Comparison of ENCODE assay signal across 31 cellular contexts in genomic region chr6:66561479-66561878, GRCh38.
A peak's percentile ranks its signal among the peaks of the same experiment; 100 is the strongest.
DNase-seq lines count a peak whose midpoint lies in the region; ATAC-seq, FAIRE-seq and TF ChIP-seq lines count a peak whose summit lies in the region.
"Had no signal": no experiment of that assay in that cellular context is flagged by ENCODE, and none has a peak within 500 bp of the region (broad histone marks: within the 10 kb centered on the region; RNA-seq: fewer than 3 reads in every experiment).

No MANE protein-coding gene starts in this region.

- 91 to 92% methylated on average over 6 of the region's 6 CpGs for WGBS in heart right ventricle, 2 donors
- WGBS in HepG2 (ENCODE audit: low lambda C conversion rate): 67% methylated on average over 6 of the region's 6 CpGs
- WGBS in right lobe of liver (ENCODE audit: insufficient coverage, low coverage, low lambda C conversion rate, missing lambda C conversion rate): 81% methylated on average over 6 of the region's 6 CpGs

- H3K9me3 ChIP-seq in heart right ventricle: peaks cover 0 to 34% (median 4%) of the 10 kb centered on the region in 11 donors
- H3K9me3 ChIP-seq in HepG2 (ENCODE audit: low read length): no peaks in the 10 kb centered on the region
- peaks cover 0 to 6% (median 0%) of the 10 kb centered on the region in 4 donors for H3K9me3 ChIP-seq in right lobe of liver
- H3K9me3 ChIP-seq: A549, BE2C, BLaER1, Caco-2 had no signal

- intact Hi-C loops in Right ventricle myocardium inferior (cut with DNase I): no loop called here
- intact Hi-C loops in heart right ventricle (cut with DNase I): no loop called here
- intact Hi-C loops in HepG2 (cut with micrococcal nuclease; ENCODE audit: unreplicated experiment): no loop called here
- intact Hi-C loops in right lobe of liver (cut with DNase I): no loop called here

- H3K27ac ChIP-seq in heart right ventricle: no peak overlapping the region
- no peak overlapping the region for H3K27ac ChIP-seq in HepG2 (ENCODE audit: extremely low read length, insufficient read depth, low read length)
- no peak overlapping the region for H3K27ac ChIP-seq in right lobe of liver
- H3K27ac ChIP-seq: 22Rv1; A549; BLaER1; BLaER1 treated with 17β-estradiol and CSF1 and Interleukin-3, amounts not matched to agents 10 nM and 100 nM; C4-2B had no signal

- no peak for TF ChIP-seq EP300 in HepG2 (IDR thresholded peaks at IDR 0.05; ENCODE audit: low read depth in 2 of 2, low read length in 2 of 2)
- no peak for TF ChIP-seq EP300 in HepG2 (CRISPR knock-in tag; IDR thresholded peaks at IDR 0.05; ENCODE audit: borderline replicate concordance)

- no peaks in the 10 kb centered on the region for H3K79me2 ChIP-seq in HepG2 (ENCODE audit: insufficient read depth, low read length)

- H3K4me3 ChIP-seq in heart right ventricle (no peak overlapping the region), HepG2 (replicated peaks in 1 of 3; ENCODE audit: insufficient read depth in 1 of 3, low read depth in 2 of 3, low read length in 3 of 3) (no peak overlapping the region), right lobe of liver (no peak overlapping the region)
- H3K4me3 ChIP-seq: A549; BLaER1; BLaER1 treated with 17β-estradiol and CSF1 and Interleukin-3, amounts not matched to agents 10 nM and 100 nM had no signal

- DNase-seq in Right ventricle myocardium inferior (ENCODE audit: missing footprints): peak; percentile 55
- DNase-seq in heart right ventricle: no peak
- no peak for DNase-seq in HepG2 (ENCODE audit: low spot score)
- no peak for DNase-seq in right lobe of liver
- DNase-seq: 8988T; ACHN; AML-193; BE2C; C1 segment of cervical spinal cord; Caco-2; Calu3; CD4-positive, alpha-beta memory T cell; CD4-positive, alpha-beta T cell; CD4-positive, CD25-positive, alpha-beta regulatory T cell; CD8-positive, alpha-beta memory T cell; CD8-positive, alpha-beta T cell; COR-L47; DMS 273 treated with DMSO at 0.1 percent for 48 hours; DMS153; DMS53; DMS79; DMS79 treated with DMSO at 0.1 percent for 48 hours; DND-41; EL had no signal

- H2AFZ ChIP-seq in HepG2 (ENCODE audit: low read length): no peak overlapping the region

- TF ChIP-seq CTCF in heart right ventricle (IDR thresholded peaks at IDR 0.05): no peak
- TF ChIP-seq CTCF in HepG2 (CRISPR knock-in tag; IDR thresholded peaks at IDR 0.05): no peak
- TF ChIP-seq CTCF in right lobe of liver (IDR thresholded peaks at IDR 0.05): no peak

- H3K27me3 ChIP-seq in heart right ventricle (no peaks in the 10 kb centered on the region), HepG2 (ENCODE audit: control insufficient read depth in 1 of 2, insufficient read depth in 2 of 2, low read length in 2 of 2) (no peaks in the 10 kb centered on the region), right lobe of liver (no peaks in the 10 kb centered on the region)
- H3K27me3 ChIP-seq: BE2C; BLaER1; BLaER1 treated with 17β-estradiol and CSF1 and Interleukin-3, amounts not matched to agents 10 nM and 100 nM had no signal

- no peak overlapping the region for H3K9ac ChIP-seq in HepG2 (ENCODE audit: insufficient read depth, low read depth, low read length)
- H3K9ac ChIP-seq: BLaER1; BLaER1 treated with 17β-estradiol and CSF1 and Interleukin-3, amounts not matched to agents 10 nM and 100 nM had no signal

- H3K4me1 ChIP-seq in heart right ventricle (no peaks in the 10 kb centered on the region), HepG2 (ENCODE audit: insufficient read depth, low read length) (no peaks in the 10 kb centered on the region), right lobe of liver (no peaks in the 10 kb centered on the region)
- H3K4me1 ChIP-seq: A549; BE2C; BLaER1; BLaER1 treated with 17β-estradiol and CSF1 and Interleukin-3, amounts not matched to agents 10 nM and 100 nM; Caco-2 had no signal

- BruUV-seq in HepG2 (replicated peaks; lab: Mats Ljungman, UMichigan): no TSS peak

- CTCF ChIA-PET in HepG2 (lab: Yijun Ruan, JAX; ENCODE audit: low intra/inter-chr PET ratio, low total read pairs): no interaction called here

- ATAC-seq in Right ventricle myocardium inferior (no peak), heart right ventricle (no peak), HepG2 (no peak), right lobe of liver (no peak)
- ATAC-seq: A549; CD8-positive, alpha-beta T cell had no signal

- FAIRE-seq in HepG2 (lab: Jason Lieb, UNC): no peak
- FAIRE-seq: A204.1, A549, D721Med had no signal

- POLR2A ChIA-PET in HepG2 (lab: Yijun Ruan, JAX): no interaction called here

- TF ChIP-seq POLR2A in HepG2 (IDR thresholded peaks at IDR 0.05; ENCODE audit: insufficient read depth in 1 of 2, low read depth in 2 of 2, low read length in 2 of 2) (no peak), right lobe of liver (IDR thresholded peaks at IDR 0.05) (no peak)

- H4K20me1 ChIP-seq in HepG2 (ENCODE audit: insufficient read depth, low read length): no peaks in the 10 kb centered on the region
- H4K20me1 ChIP-seq: BLaER1; BLaER1 treated with 17β-estradiol and CSF1 and Interleukin-3, amounts not matched to agents 10 nM and 100 nM had no signal

- TF ChIP-seq RAD21 in HepG2 (CRISPR knock-in tag; IDR thresholded peaks at IDR 0.05): no peak

- H3K36me3 ChIP-seq in heart right ventricle (no peaks in the 10 kb centered on the region), HepG2 (replicated peaks in 1 of 2; ENCODE audit: control insufficient read depth in 1 of 2, insufficient read depth in 2 of 2, low read length in 2 of 2) (no peaks in the 10 kb centered on the region), right lobe of liver (no peaks in the 10 kb centered on the region)
- H3K36me3 ChIP-seq: BE2C; BLaER1; BLaER1 treated with 17β-estradiol and CSF1 and Interleukin-3, amounts not matched to agents 10 nM and 100 nM had no signal

- H3K4me2 ChIP-seq in HepG2 (ENCODE audit: low read depth, low read length): no peak overlapping the region
- H3K4me2 ChIP-seq: A549; BLaER1; BLaER1 treated with 17β-estradiol and CSF1 and Interleukin-3, amounts not matched to agents 10 nM and 100 nM had no signal

- in situ Hi-C loops in HepG2 (cut with HindIII; ENCODE audit: extremely low pct_ligation_motif_present, low pct_unique_long_range_greater_than_20kb): no loop called here

TF ChIP-seq in HepG2, 621 proteins besides CTCF, POLR2A, EP300 and RAD21:
- TF ChIP-seq ATF7 (IDR thresholded peaks at IDR 0.05) (peak; percentile 90), ATF7 (CRISPR knock-in tag; IDR thresholded peaks at IDR 0.05) (no peak), SETDB1 (CRISPR knock-in tag; IDR thresholded peaks at IDR 0.05; ENCODE audit: borderline replicate concordance) (no peak), CREB1 (IDR thresholded peaks at IDR 0.05) (0 out of 2 replicates have a peak, but pooled peaks have one; percentile 44), CREB1 (CRISPR knock-in tag; IDR thresholded peaks at IDR 0.05) (no peak)
- TF ChIP-seq, protein P1, sequence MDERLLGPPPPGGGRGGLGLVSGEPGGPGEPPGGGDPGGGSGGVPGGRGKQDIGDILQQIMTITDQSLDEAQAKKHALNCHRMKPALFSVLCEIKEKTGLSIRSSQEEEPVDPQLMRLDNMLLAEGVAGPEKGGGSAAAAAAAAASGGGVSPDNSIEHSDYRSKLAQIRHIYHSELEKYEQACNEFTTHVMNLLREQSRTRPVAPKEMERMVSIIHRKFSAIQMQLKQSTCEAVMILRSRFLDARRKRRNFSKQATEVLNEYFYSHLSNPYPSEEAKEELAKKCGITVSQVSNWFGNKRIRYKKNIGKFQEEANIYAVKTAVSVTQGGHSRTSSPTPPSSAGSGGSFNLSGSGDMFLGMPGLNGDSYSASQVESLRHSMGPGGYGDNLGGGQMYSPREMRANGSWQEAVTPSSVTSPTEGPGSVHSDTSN (CRISPR knock-in tag; IDR thresholded peaks at IDR 0.05): no peak
